ENCODE assay signal across 8 cellular contexts in the genomic region with DNA sequence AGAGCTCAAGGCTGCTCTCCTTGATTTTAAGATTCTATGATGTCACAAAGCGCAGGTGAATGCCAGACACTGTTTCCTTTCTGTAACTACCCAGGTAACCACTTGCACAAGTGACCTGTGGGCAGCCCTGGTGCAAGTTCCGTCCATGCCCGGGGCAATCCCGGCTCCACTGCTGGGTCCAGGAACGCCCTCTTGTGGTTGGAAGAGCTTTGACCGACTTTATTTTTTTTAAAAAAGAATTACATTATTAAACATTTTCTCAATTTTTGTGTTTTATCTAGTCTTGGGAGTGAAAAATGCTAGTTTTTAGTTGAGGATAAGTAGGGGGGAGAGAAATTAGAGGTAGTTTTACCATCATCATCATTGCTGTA.
DNase-seq lines count a peak whose midpoint lies in the region; ATAC-seq and TF ChIP-seq lines count a peak whose summit lies in the region.

No MANE protein-coding gene starts in this region.

- no peak for DNase-seq in GM12864 (ENCODE audit: low read depth)
- DNase-seq in OCI-LY7 (ENCODE audit: low spot score), result peak; percentile 6
- no peak for DNase-seq in esophagus squamous epithelium (lab: John Stamatoyannopoulos, UW)
- DNase-seq in activated CD4-positive, CD25-positive, alpha-beta regulatory T cell (lab: John Stamatoyannopoulos, UW), result no peak
- no peak for DNase-seq in cerebellar nuclear complex (lab: John Stamatoyannopoulos, UW)
- DNase-seq in GM19238 (ENCODE audit: insufficient read length, low spot score), result no peak

- H3K9ac ChIP-seq in parathyroid adenoma, result no peak overlapping the region

- H3K36me3 ChIP-seq in OCI-LY7 (ENCODE audit: insufficient read depth, low read length), result no peaks in the 10 kb centered on the region
- H3K36me3 ChIP-seq in esophagus squamous epithelium, result no peaks in the 10 kb centered on the region
- no peaks in the 10 kb centered on the region for H3K36me3 ChIP-seq in parathyroid adenoma (ENCODE audit: control insufficient read depth, insufficient read depth, low read length)

- intact Hi-C loops in OCI-LY7 (cut with micrococcal nuclease; ENCODE audit: unreplicated experiment) (loop anchor here (5.0 kb wide), 1 partner anchor 692 kb away; no protein-coding TSS in a partner anchor), esophagus squamous epithelium (cut with DNase I) (no loop called here)

- H2AFZ ChIP-seq in OCI-LY7 (ENCODE audit: low read length), result no peak overlapping the region
- no peak overlapping the region for H2AFZ ChIP-seq in parathyroid adenoma

- no peak for ATAC-seq in GM18511 (IDR thresholded peaks at IDR 0.05; ENCODE audit: unreplicated experiment)

- no peak for TF ChIP-seq POLR2A in esophagus squamous epithelium (IDR thresholded peaks at IDR 0.05)

- H3K27ac ChIP-seq in OCI-LY7 (ENCODE audit: low read depth, low read length, poor library complexity, severe bottlenecking), result no peak overlapping the region
- H3K27ac ChIP-seq in esophagus squamous epithelium, result peak overlapping the region in 3 of 4 donors; percentile 49 to 62 (median 49)
- no peak overlapping the region for H3K27ac ChIP-seq in parathyroid adenoma

- H3K4me3 ChIP-seq in GM12864 (ENCODE audit: low read depth, low read length), result no peak overlapping the region
- H3K4me3 ChIP-seq in OCI-LY7 (ENCODE audit: low read depth, low read length, poor library complexity, severe bottlenecking), result no peak overlapping the region
- H3K4me3 ChIP-seq in esophagus squamous epithelium, result peak overlapping the region in 2 of 4 donors; percentile 15 to 29
- no peak overlapping the region for H3K4me3 ChIP-seq in parathyroid adenoma (ENCODE audit: low read depth, low read length)

- POLR2A ChIA-PET in OCI-LY7 (lab: Charles Lee), result no interaction called here

- CTCF ChIA-PET in OCI-LY7 (lab: Charles Lee; ENCODE audit: unreplicated experiment), result no interaction called here

- no peaks in the 10 kb centered on the region for H3K4me1 ChIP-seq in OCI-LY7 (ENCODE audit: insufficient read depth, low read length, poor library complexity, severe bottlenecking)
- peaks cover 7 to 20% (median 11%) of the 10 kb centered on the region in 3 donors for H3K4me1 ChIP-seq in esophagus squamous epithelium
- no peaks in the 10 kb centered on the region for H3K4me1 ChIP-seq in parathyroid adenoma

- no TSS peak for BruUV-seq in OCI-LY7 (replicated peaks; lab: Mats Ljungman, UMichigan)

- H3K27me3 ChIP-seq in esophagus squamous epithelium (no peaks in the 10 kb centered on the region), parathyroid adenoma (ENCODE audit: control insufficient read depth, insufficient read depth, low read length) (no peaks in the 10 kb centered on the region)

- 18% methylated on average over 6 of the region's 6 CpGs for WGBS in esophagus squamous epithelium, 2 donors

- TF ChIP-seq CTCF in GM12864 (IDR thresholded peaks at IDR 0.05; ENCODE audit: low read depth, low read length, missing control alignments), result peak; percentile 24
- TF ChIP-seq CTCF in OCI-LY7 (conservative IDR thresholded peaks at IDR 0.05; ENCODE audit: low read length), result peak; percentile 75
- TF ChIP-seq CTCF in esophagus squamous epithelium (IDR thresholded peaks at IDR 0.05), result peak in 5 of 6 experiments; percentile 14 to 57 (median 53)
- TF ChIP-seq CTCF in parathyroid adenoma (IDR thresholded peaks at IDR 0.05), result peak; percentile 44

- H3K9me3 ChIP-seq in OCI-LY7 (ENCODE audit: low read length) (no peaks in the 10 kb centered on the region), esophagus squamous epithelium (no peaks in the 10 kb centered on the region), parathyroid adenoma (ENCODE audit: control insufficient read depth, low read length) (no peaks in the 10 kb centered on the region)

- H3K4me2 ChIP-seq in OCI-LY7 (ENCODE audit: low read length) (no peak overlapping the region), parathyroid adenoma (ENCODE audit: low read length) (peak overlapping the region; percentile 13)

- no peaks in the 10 kb centered on the region for H4K20me1 ChIP-seq in OCI-LY7 (ENCODE audit: insufficient read depth, low read length)

- H3K9me2 ChIP-seq in OCI-LY7 (ENCODE audit: insufficient read depth, low read length), result no peaks in the 10 kb centered on the region

- H3K79me2 ChIP-seq in OCI-LY7 (ENCODE audit: insufficient read depth, low read depth, low read length), result no peaks in the 10 kb centered on the region
- H3K79me2 ChIP-seq in parathyroid adenoma, result no peaks in the 10 kb centered on the region

Comparison
In these comparisons a context has a peak if more than half of its experiments do, and no peak if none do; other contexts are left out.
1. CTCF ChIP-seq: peak in every context shown above with its lines; median percentile 75 in OCI-LY7; 53 in esophagus squamous epithelium; 44 in parathyroid adenoma; 24 in GM12864.
2. H3K27ac ChIP-seq: peak in esophagus squamous epithelium (3 of 4); none in OCI-LY7 (single experiment) and parathyroid adenoma (single experiment).